1 cellular context compared by ENCODE assay signal in genomic region chr5:33925278-33925677, GRCh38.
TF ChIP-seq lines count a peak whose summit lies in the region.

No MANE protein-coding gene starts in this region.

TF ChIP-seq in GM12878, 131 proteins besides CTCF, POLR2A, EP300 and RAD21:
- TF ChIP-seq CEBPB (IDR thresholded peaks at IDR 0.05; ENCODE audit: borderline replicate concordance in 1 of 2, low read depth in 2 of 2, low read length in 2 of 2) (no peak), ZNF217 (IDR thresholded peaks at IDR 0.05) (no peak), MTA2 (IDR thresholded peaks at IDR 0.05; ENCODE audit: low read depth) (peak; percentile 56; the same call in 1 of the 2 replicates), ZNF384 (IDR thresholded peaks at IDR 0.05; ENCODE audit: borderline replicate concordance, low read depth, low read length) (no peak), MEF2B (IDR thresholded peaks at IDR 0.05; ENCODE audit: partially characterized antibody, poor library complexity, severe bottlenecking) (no peak), MLLT1 (IDR thresholded peaks at IDR 0.05) (0 out of 2 replicates have a peak, but pooled peaks have one; percentile 31), MXI1 (IDR thresholded peaks at IDR 0.05; ENCODE audit: low read depth, low read length) (no peak), DPF2 (IDR thresholded peaks at IDR 0.05) (peak; percentile 59; the same call in 1 of the 2 replicates), PBX3 (IDR thresholded peaks at IDR 0.05; ENCODE audit: insufficient replicate concordance, low read depth, low read length) (no peak), MEF2A (IDR thresholded peaks at IDR 0.05; ENCODE audit: insufficient read depth, low read depth, low read length) (no peak), USF1 (IDR thresholded peaks at IDR 0.05; ENCODE audit: borderline replicate concordance, extremely low read length, insufficient read depth, low read depth, low read length) (no peak), SPI1 (IDR thresholded peaks at IDR 0.05; ENCODE audit: borderline replicate concordance, insufficient read depth, low read depth, low read length) (peak; percentile 33; the same call in 1 of the 2 replicates), KLF5 (IDR thresholded peaks at IDR 0.05; ENCODE audit: partially characterized antibody) (no peak), NBN (IDR thresholded peaks at IDR 0.05) (peak; percentile 54; the same call in 1 of the 2 replicates), IKZF1 (conservative IDR thresholded peaks at IDR 0.05) (no peak), EGR1 (IDR thresholded peaks at IDR 0.05; ENCODE audit: borderline replicate concordance in 1 of 2, low read depth in 2 of 2, low read length in 2 of 2) (no peak), JUNB (IDR thresholded peaks at IDR 0.05) (no peak), ATF7 (IDR thresholded peaks at IDR 0.05; ENCODE audit: low read depth) (peak; percentile 51)
- TF ChIP-seq, protein P1, sequence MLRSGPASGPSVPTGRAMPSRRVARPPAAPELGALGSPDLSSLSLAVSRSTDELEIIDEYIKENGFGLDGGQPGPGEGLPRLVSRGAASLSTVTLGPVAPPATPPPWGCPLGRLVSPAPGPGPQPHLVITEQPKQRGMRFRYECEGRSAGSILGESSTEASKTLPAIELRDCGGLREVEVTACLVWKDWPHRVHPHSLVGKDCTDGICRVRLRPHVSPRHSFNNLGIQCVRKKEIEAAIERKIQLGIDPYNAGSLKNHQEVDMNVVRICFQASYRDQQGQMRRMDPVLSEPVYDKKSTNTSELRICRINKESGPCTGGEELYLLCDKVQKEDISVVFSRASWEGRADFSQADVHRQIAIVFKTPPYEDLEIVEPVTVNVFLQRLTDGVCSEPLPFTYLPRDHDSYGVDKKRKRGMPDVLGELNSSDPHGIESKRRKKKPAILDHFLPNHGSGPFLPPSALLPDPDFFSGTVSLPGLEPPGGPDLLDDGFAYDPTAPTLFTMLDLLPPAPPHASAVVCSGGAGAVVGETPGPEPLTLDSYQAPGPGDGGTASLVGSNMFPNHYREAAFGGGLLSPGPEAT (IDR thresholded peaks at IDR 0.05; ENCODE audit: low read depth) = peak; percentile 60; the same call in 1 of the 2 replicates
- TF ChIP-seq, protein P2, sequence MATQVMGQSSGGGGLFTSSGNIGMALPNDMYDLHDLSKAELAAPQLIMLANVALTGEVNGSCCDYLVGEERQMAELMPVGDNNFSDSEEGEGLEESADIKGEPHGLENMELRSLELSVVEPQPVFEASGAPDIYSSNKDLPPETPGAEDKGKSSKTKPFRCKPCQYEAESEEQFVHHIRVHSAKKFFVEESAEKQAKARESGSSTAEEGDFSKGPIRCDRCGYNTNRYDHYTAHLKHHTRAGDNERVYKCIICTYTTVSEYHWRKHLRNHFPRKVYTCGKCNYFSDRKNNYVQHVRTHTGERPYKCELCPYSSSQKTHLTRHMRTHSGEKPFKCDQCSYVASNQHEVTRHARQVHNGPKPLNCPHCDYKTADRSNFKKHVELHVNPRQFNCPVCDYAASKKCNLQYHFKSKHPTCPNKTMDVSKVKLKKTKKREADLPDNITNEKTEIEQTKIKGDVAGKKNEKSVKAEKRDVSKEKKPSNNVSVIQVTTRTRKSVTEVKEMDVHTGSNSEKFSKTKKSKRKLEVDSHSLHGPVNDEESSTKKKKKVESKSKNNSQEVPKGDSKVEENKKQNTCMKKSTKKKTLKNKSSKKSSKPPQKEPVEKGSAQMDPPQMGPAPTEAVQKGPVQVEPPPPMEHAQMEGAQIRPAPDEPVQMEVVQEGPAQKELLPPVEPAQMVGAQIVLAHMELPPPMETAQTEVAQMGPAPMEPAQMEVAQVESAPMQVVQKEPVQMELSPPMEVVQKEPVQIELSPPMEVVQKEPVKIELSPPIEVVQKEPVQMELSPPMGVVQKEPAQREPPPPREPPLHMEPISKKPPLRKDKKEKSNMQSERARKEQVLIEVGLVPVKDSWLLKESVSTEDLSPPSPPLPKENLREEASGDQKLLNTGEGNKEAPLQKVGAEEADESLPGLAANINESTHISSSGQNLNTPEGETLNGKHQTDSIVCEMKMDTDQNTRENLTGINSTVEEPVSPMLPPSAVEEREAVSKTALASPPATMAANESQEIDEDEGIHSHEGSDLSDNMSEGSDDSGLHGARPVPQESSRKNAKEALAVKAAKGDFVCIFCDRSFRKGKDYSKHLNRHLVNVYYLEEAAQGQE (IDR thresholded peaks at IDR 0.05; ENCODE audit: low read depth, low read length) = no peak
